ENCODE assay signal across 9 cellular contexts in genomic region chr6:124799638-124800037, GRCh38.
"Had no signal": no experiment of that assay in that cellular context is flagged by ENCODE, and none has a peak within 500 bp of the region (broad histone marks: within the 10 kb centered on the region; RNA-seq: fewer than 3 reads in every experiment).

No MANE protein-coding gene starts in this region.

- H3K4me3 ChIP-seq: GM23338, HAP-1 had no signal

- H3K4me3 Mint-ChIP-seq: GM23338, HFFc6 had no signal

- ATAC-seq: HCT116 had no signal

- H3K4me2 ChIP-seq: GM23338, KMS-11 had no signal

- H3K27ac ChIP-seq: KMS-11 had no signal

- H3K4me1 ChIP-seq: HAP-1 had no signal

- H3K27ac Mint-ChIP-seq: GM23338, HFFc6 had no signal

- FAIRE-seq: HTR-8/SVneo had no signal

- DNase-seq: H7, HFFc6, Karpas-422, KBM-7 had no signal

- H3K9ac ChIP-seq: KMS-11 had no signal

- H3K36me3 ChIP-seq: HAP-1 had no signal

- H3K9me3 ChIP-seq: HAP-1 had no signal
